In the genomic region with DNA sequence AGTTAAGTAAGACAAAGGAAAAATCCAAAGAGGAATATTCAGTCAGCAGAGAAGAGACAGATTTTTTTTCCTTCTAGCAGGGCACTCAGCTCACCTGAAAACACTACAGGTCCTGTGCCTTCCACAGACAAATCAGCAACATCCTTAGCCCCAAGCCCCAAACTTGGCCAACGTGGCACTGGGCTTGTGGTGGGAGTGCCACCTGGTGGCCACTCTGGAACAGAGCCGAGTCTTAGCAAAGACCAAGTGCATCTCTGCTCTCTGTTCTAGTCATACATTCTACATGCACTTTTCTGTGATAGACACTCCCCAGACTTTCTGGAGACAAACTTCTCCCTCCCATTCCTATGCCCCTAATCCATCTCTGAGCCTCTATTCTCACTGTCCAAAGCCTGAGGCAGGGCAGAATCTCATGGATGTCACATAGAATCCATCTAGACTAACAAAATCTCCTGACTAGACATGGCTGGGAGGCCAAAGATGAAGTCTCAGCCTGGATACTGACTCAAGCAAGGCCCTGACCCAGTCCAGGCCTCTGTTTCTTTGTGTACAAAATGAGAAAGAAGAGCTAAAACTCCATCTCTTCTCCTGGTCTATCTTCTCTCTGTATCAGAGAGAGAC, we compare ENCODE assay signal across 8 cellular contexts. TPM values are rescaled to one million over a fixed set of nuclear protein-coding genes. Genes with fewer than 3 reads are reported as not detected.
DNase-seq lines count a peak whose midpoint lies in the region; ATAC-seq and TF ChIP-seq lines count a peak whose summit lies in the region.

No MANE protein-coding gene starts in this region.

- H3K4me3 ChIP-seq in heart right ventricle: no peak overlapping the region
- H3K4me3 ChIP-seq in retinal pigment epithelial cell (ENCODE audit: low read length): no peak overlapping the region

- in situ Hi-C loops in ACHN (cut with HindIII; ENCODE audit: low pct_ligation_motif_present, low pct_unique_long_range_greater_than_20kb, low sequenced_read_pairs): no loop called here

- H3K36me3 ChIP-seq in heart right ventricle: no peaks in the 10 kb centered on the region

- H3K4me1 Mint-ChIP-seq in T-helper 2 cell treated with Interferon-gamma antibody and Interleukin-4, amounts not matched to agents 5 μg/mL and 100 μg/mL, for 36 hours (ENCODE audit: low read depth): peaks cover 19% of the 10 kb centered on the region
- H3K4me1 Mint-ChIP-seq in activated naive CD8-positive, alpha-beta T cell treated with anti-CD3 and anti-CD28 coated beads, Interleukin-2, amount 50 U/mL, for 24 hours: peaks cover 41% of the 10 kb centered on the region

- no peaks in the 10 kb centered on the region for H3K27me3 ChIP-seq in heart right ventricle

- peak; percentile 64 for DNase-seq in ACHN
- peak; percentile 21 for DNase-seq in NCI-H128 (lab: John Stamatoyannopoulos, UW; ENCODE audit: unreplicated experiment)
- DNase-seq in T-helper 2 cell treated with Interferon-gamma antibody and Interleukin-4, amounts not matched to agents 5 μg/mL and 100 μg/mL, for 36 hours (ENCODE audit: low spot score): peak; percentile 70
- DNase-seq in activated naive CD8-positive, alpha-beta T cell treated with anti-CD3 and anti-CD28 coated beads, Interleukin-2, amount 50 U/mL, for 24 hours: peak; percentile 81
- DNase-seq in heart right ventricle: peak; percentile 60 to 66
- no peak for DNase-seq in retinal pigment epithelial cell (ENCODE audit: low read depth)

- peak; percentile 82 to 95 (median 92) for TF ChIP-seq CTCF in heart right ventricle (IDR thresholded peaks at IDR 0.05)
- peak; percentile 95 for TF ChIP-seq CTCF in retinal pigment epithelial cell (conservative IDR thresholded peaks at IDR 0.05; ENCODE audit: low read depth, low read length)

- intact Hi-C loops in heart right ventricle (cut with DNase I): loop anchor here in 8 of 10 donors (1.0 to 5.0 kb wide), 4 partner anchors 56 to 64 kb away; no protein-coding TSS in a partner anchor

- WGBS in heart right ventricle, 2 donors: 0 to 1% methylated on average over 2 of the region's 2 CpGs

- H3K27me3 Mint-ChIP-seq in T-helper 2 cell treated with Interferon-gamma antibody and Interleukin-4, amounts not matched to agents 5 μg/mL and 100 μg/mL, for 36 hours (ENCODE audit: low read depth): no peaks in the 10 kb centered on the region
- no peaks in the 10 kb centered on the region for H3K27me3 Mint-ChIP-seq in activated naive CD8-positive, alpha-beta T cell treated with anti-CD3 and anti-CD28 coated beads, Interleukin-2, amount 50 U/mL, for 24 hours

- peaks cover 0 to 32% (median 8%) of the 10 kb centered on the region in 9 donors for H3K4me1 ChIP-seq in heart right ventricle

- no peaks in the 10 kb centered on the region for H3K36me3 Mint-ChIP-seq in T-helper 2 cell treated with Interferon-gamma antibody and Interleukin-4, amounts not matched to agents 5 μg/mL and 100 μg/mL, for 36 hours (ENCODE audit: low read depth)
- H3K36me3 Mint-ChIP-seq in activated naive CD8-positive, alpha-beta T cell treated with anti-CD3 and anti-CD28 coated beads, Interleukin-2, amount 50 U/mL, for 24 hours (ENCODE audit: low read depth): no peaks in the 10 kb centered on the region

- H3K27ac ChIP-seq in heart right ventricle: no peak overlapping the region

- no peaks in the 10 kb centered on the region for H3K9me3 Mint-ChIP-seq in T-helper 2 cell treated with Interferon-gamma antibody and Interleukin-4, amounts not matched to agents 5 μg/mL and 100 μg/mL, for 36 hours
- no peaks in the 10 kb centered on the region for H3K9me3 Mint-ChIP-seq in activated naive CD8-positive, alpha-beta T cell treated with anti-CD3 and anti-CD28 coated beads, Interleukin-2, amount 50 U/mL, for 24 hours

- H3K4me3 Mint-ChIP-seq in T-helper 2 cell treated with Interferon-gamma antibody and Interleukin-4, amounts not matched to agents 5 μg/mL and 100 μg/mL, for 36 hours: no peak overlapping the region
- no peak overlapping the region for H3K4me3 Mint-ChIP-seq in activated naive CD8-positive, alpha-beta T cell treated with anti-CD3 and anti-CD28 coated beads, Interleukin-2, amount 50 U/mL, for 24 hours

- ATAC-seq in GM19035 (IDR thresholded peaks at IDR 0.05; ENCODE audit: unreplicated experiment) (peak; percentile 46), heart right ventricle (peak; percentile 43 to 73 (median 64)), HG02852 (IDR thresholded peaks at IDR 0.05; ENCODE audit: unreplicated experiment) (no peak)
- peak; percentile 80 for ATAC-seq in activated naive CD8-positive, alpha-beta T cell treated with anti-CD3 and anti-CD28 coated beads, Interleukin-2, amount 50 U/mL, for 24 hours

- no peak overlapping the region for H3K27ac Mint-ChIP-seq in T-helper 2 cell treated with Interferon-gamma antibody and Interleukin-4, amounts not matched to agents 5 μg/mL and 100 μg/mL, for 36 hours
- H3K27ac Mint-ChIP-seq in activated naive CD8-positive, alpha-beta T cell treated with anti-CD3 and anti-CD28 coated beads, Interleukin-2, amount 50 U/mL, for 24 hours: peak overlapping the region; percentile 44

- H3K9me3 ChIP-seq in heart right ventricle: no peaks in the 10 kb centered on the region

RNA-seq across cellular contexts. Expression of a gene that starts 5.0 kb away (rescaled TPM):
- 1 to 10 TPM in 8 of 10 donors, under 1 TPM in 2; 0.61 to 5.1 (median 1.8) TPM for total RNA-seq in heart right ventricle
- under 1 TPM; 0.59 to 0.99 TPM for polyA plus RNA-seq in heart right ventricle

RNA-seq across cellular contexts. Expression of a gene that starts 22.2 kb away (rescaled TPM):
- total RNA-seq in heart right ventricle: 10 to 100 TPM; 49.1 to 56.6 (median 52.7) TPM
- 10 to 100 TPM; 47.0 to 51.7 TPM for polyA plus RNA-seq in heart right ventricle
